Comparison of ENCODE assay signal across 14 cellular contexts in genomic region chr5:128667148-128667547, GRCh38.
DNase-seq lines count a peak whose midpoint lies in the region; ATAC-seq and TF ChIP-seq lines count a peak whose summit lies in the region.
"Had no signal": no experiment of that assay in that cellular context is flagged by ENCODE, and none has a peak within 500 bp of the region (broad histone marks: within the 10 kb centered on the region; RNA-seq: fewer than 3 reads in every experiment).

No MANE protein-coding gene starts in this region.

- TF ChIP-seq CTCF in right atrium auricular region (IDR thresholded peaks at IDR 0.05) (peak in 1 of 2 donors; percentile 54), dorsolateral prefrontal cortex (IDR thresholded peaks at IDR 0.05 in 54 of 56, conservative IDR thresholded peaks at IDR 0.05 in 2 of 56; ENCODE audit: low read depth in 1 of 56, partially characterized antibody in 56 of 56) (peak in 48 of 56 donors; percentile 10 to 65 (median 39)), smooth muscle cell (IDR thresholded peaks at IDR 0.05; ENCODE audit: borderline replicate concordance, insufficient read depth, poor library complexity, severe bottlenecking) (peak; percentile 4)

- H3K4me2 ChIP-seq in smooth muscle cell, result no peak overlapping the region

- H3K4me3 ChIP-seq in right atrium auricular region, result no peak overlapping the region
- H3K4me3 ChIP-seq in dorsolateral prefrontal cortex, result no peak overlapping the region
- no peak overlapping the region for H3K4me3 ChIP-seq in smooth muscle cell
- H3K4me3 ChIP-seq: upper lobe of left lung had no signal

- ATAC-seq in Right ventricle myocardium superior (ENCODE audit: poor library complexity) (peak; percentile 51), GM19463 (IDR thresholded peaks at IDR 0.05; ENCODE audit: unreplicated experiment) (no peak)

- H3F3A ChIP-seq in smooth muscle cell (ENCODE audit: low read depth), result no peaks in the 10 kb centered on the region

- H3K4me1 ChIP-seq in right atrium auricular region, result no peaks in the 10 kb centered on the region
- peaks cover 5% of the 10 kb centered on the region for H3K4me1 ChIP-seq in smooth muscle cell (ENCODE audit: low read depth)
- H3K4me1 ChIP-seq: upper lobe of left lung had no signal

- WGBS in smooth muscle cell (ENCODE audit: low lambda C conversion rate), result 82% methylated on average over 1 of the region's 1 CpG

- no peaks in the 10 kb centered on the region for H4K20me1 ChIP-seq in smooth muscle cell (ENCODE audit: low read depth)

- no peak for DNase-seq in Right ventricle myocardium superior
- DNase-seq in right atrium auricular region (ENCODE audit: low spot score), result no peak
- DNase-seq in NCI-H69 (lab: John Stamatoyannopoulos, UW), result peak; percentile 8
- no peak for DNase-seq in dorsolateral prefrontal cortex
- DNase-seq in smooth muscle cell (lab: John Stamatoyannopoulos, UW; ENCODE audit: unreplicated experiment), result no peak
- DNase-seq in NCI-H82 treated with DMSO at 0.1 percent for 48 hours (lab: John Stamatoyannopoulos, UW; ENCODE audit: unreplicated experiment), result no peak
- DNase-seq in activated CD4-positive, CD25-positive, alpha-beta regulatory T cell treated with anti-CD3 and anti-CD28 coated beads, Interleukin-2, amount 50 U/mL, for 72 hours, result no peak
- DNase-seq: activated naive CD4-positive, alpha-beta T cell treated with anti-CD3 and anti-CD28 coated beads for 36 hours; MV-4-11; NCI-H524 treated with DMSO at 0.1 percent for 48 hours; posterior cingulate gyrus; SHP77; upper lobe of left lung had no signal

- H3K27ac ChIP-seq in right atrium auricular region, result no peak overlapping the region
- H3K27ac ChIP-seq in dorsolateral prefrontal cortex, result no peak overlapping the region
- H3K27ac ChIP-seq in smooth muscle cell (ENCODE audit: low read depth), result no peak overlapping the region
- H3K27ac ChIP-seq: upper lobe of left lung had no signal

- intact Hi-C loops in Right ventricle myocardium superior (cut with DNase I) (loop anchor here (10.0 kb wide), 1 partner anchor 178 kb away; no protein-coding TSS in a partner anchor), dorsolateral prefrontal cortex (cut with DNase I) (loop anchor here in 1 of 2 donors (5.0 kb wide), 1 partner anchor 175 kb away; no protein-coding TSS in a partner anchor)

- H3K9ac ChIP-seq in smooth muscle cell (ENCODE audit: low read depth), result no peak overlapping the region

- H3K79me2 ChIP-seq in smooth muscle cell (ENCODE audit: low read depth), result no peaks in the 10 kb centered on the region

- H3K36me3 ChIP-seq in right atrium auricular region (no peaks in the 10 kb centered on the region), smooth muscle cell (ENCODE audit: low read depth) (no peaks in the 10 kb centered on the region)
- H3K36me3 ChIP-seq: upper lobe of left lung had no signal

- no peak overlapping the region for H2AFZ ChIP-seq in smooth muscle cell (ENCODE audit: low read depth)

- H3K27me3 ChIP-seq in right atrium auricular region (no peaks in the 10 kb centered on the region), dorsolateral prefrontal cortex (peaks cover 0 to 7% (median 0%) of the 10 kb centered on the region in 45 donors), smooth muscle cell (ENCODE audit: low read depth) (no peaks in the 10 kb centered on the region)
- H3K27me3 ChIP-seq: upper lobe of left lung had no signal

- no peaks in the 10 kb centered on the region for H3K9me3 ChIP-seq in right atrium auricular region
- no peaks in the 10 kb centered on the region for H3K9me3 ChIP-seq in smooth muscle cell (replicated peaks; ENCODE audit: low read depth)
- H3K9me3 ChIP-seq: upper lobe of left lung had no signal
